ENCODE assay signal across 9 cellular contexts in the genomic region with DNA sequence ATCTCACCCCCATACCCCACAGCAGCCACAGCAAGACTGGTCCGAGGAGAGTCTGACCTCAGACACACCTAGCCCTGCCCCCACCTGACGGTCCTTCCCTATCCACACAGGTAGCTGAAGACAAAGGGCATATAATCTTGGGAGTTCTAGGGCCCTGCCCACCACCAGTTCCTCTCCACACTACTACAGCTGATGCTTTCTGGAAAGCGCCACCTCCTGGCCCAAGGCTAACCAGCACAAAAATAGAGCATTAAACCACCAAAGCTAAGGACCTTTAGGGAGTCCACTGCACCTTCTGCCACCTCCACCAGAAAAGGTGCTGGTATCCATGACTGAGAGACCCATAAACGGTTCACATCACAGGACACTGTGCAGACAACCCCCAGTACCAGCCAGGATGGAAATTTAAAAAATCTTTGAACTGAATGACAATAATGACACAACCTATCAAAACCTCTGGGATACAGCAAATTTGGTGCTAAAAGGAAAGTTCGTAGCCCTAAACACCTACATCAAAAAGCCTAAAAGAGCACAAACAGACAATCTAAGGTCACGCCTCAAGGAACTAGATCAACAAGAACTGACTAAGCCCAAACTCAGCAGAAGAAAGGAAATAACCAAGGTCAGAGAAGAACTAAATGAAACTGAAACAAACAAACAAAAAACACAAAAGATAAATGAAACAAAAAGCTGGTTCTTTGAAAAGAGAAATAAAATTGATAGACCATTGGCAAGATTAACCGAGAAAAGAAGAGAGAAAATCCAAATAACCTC.
DNase-seq lines count a peak whose midpoint lies in the region; ATAC-seq and TF ChIP-seq lines count a peak whose summit lies in the region.
"Had no signal": no experiment of that assay in that cellular context is flagged by ENCODE, and none has a peak within 500 bp of the region (broad histone marks: within the 10 kb centered on the region; RNA-seq: fewer than 3 reads in every experiment).

No MANE protein-coding gene starts in this region.

- no peak overlapping the region for H2AK5ac ChIP-seq in mesendoderm (ENCODE audit: low read length)

- intact Hi-C loops in activated CD4-positive, alpha-beta T cell treated with anti-CD3 and anti-CD28 coated beads for 36 hours (cut with DNase I, micrococcal nuclease) = no loop called here

- peaks cover 14% of the 10 kb centered on the region for H3K27me3 Mint-ChIP-seq in activated CD4-positive, alpha-beta T cell treated with anti-CD3 and anti-CD28 coated beads for 36 hours
- H3K27me3 Mint-ChIP-seq in activated T-helper 17 cell treated with anti-CD3 and anti-CD28 coated beads, Interleukin-2, amount 50 U/mL, for 72 hours = no peaks in the 10 kb centered on the region

- H3K4me3 Mint-ChIP-seq in activated CD4-positive, alpha-beta T cell treated with anti-CD3 and anti-CD28 coated beads for 36 hours = no peak overlapping the region
- H3K4me3 Mint-ChIP-seq in activated T-helper 17 cell treated with anti-CD3 and anti-CD28 coated beads, Interleukin-2, amount 50 U/mL, for 72 hours = peak overlapping the region; percentile 65

- H3K36me3 ChIP-seq in MM.1S (replicated peaks; ENCODE audit: insufficient read depth, low read length) (no peaks in the 10 kb centered on the region), mesendoderm (ENCODE audit: control insufficient read depth, insufficient read depth, low read length) (no peaks in the 10 kb centered on the region)

- H3K27ac ChIP-seq in MM.1S (ENCODE audit: low read length) (peak overlapping the region; percentile 29; the same call in 1 of the 2 replicates), mesendoderm (ENCODE audit: low read depth, low read length) (no peak overlapping the region)

- H3K9me2 ChIP-seq in MM.1S (replicated peaks; ENCODE audit: insufficient read depth, low read length) = no peaks in the 10 kb centered on the region

- no CpG with 5 or more reads among the region's 7 CpGs for WGBS in mesendoderm (ENCODE audit: extremely low coverage, insufficient coverage, low lambda C conversion rate)

- no peaks in the 10 kb centered on the region for H3K79me1 ChIP-seq in mesendoderm (ENCODE audit: low read length)

- TF ChIP-seq CTCF in MM.1S (IDR thresholded peaks at IDR 0.05; ENCODE audit: low read length) (peak; percentile 46), foreskin fibroblast (IDR thresholded peaks at IDR 0.05; ENCODE audit: low read depth, low read length) (no peak)

- H3K27me3 ChIP-seq in MM.1S (replicated peaks; ENCODE audit: insufficient read depth, low read length) = no peaks in the 10 kb centered on the region
- no peaks in the 10 kb centered on the region for H3K27me3 ChIP-seq in mesendoderm (ENCODE audit: insufficient read depth, low read length, poor library complexity)

- H2BK5ac ChIP-seq in mesendoderm (ENCODE audit: low read length) = no peak overlapping the region

- no peak overlapping the region for H2BK120ac ChIP-seq in mesendoderm (ENCODE audit: low read depth, low read length)

- H3K4me1 Mint-ChIP-seq in activated CD4-positive, alpha-beta T cell treated with anti-CD3 and anti-CD28 coated beads for 36 hours = peaks cover 24% of the 10 kb centered on the region
- peaks cover 16% of the 10 kb centered on the region for H3K4me1 Mint-ChIP-seq in activated T-helper 17 cell treated with anti-CD3 and anti-CD28 coated beads, Interleukin-2, amount 50 U/mL, for 72 hours

- H4K5ac ChIP-seq in mesendoderm (ENCODE audit: low read length) = no peak overlapping the region

- no peak overlapping the region for H2BK15ac ChIP-seq in mesendoderm (replicated peaks; ENCODE audit: low read depth)

- peak overlapping the region; percentile 60 for H3K27ac Mint-ChIP-seq in activated CD4-positive, alpha-beta T cell treated with anti-CD3 and anti-CD28 coated beads for 36 hours
- peak overlapping the region; percentile 75 for H3K27ac Mint-ChIP-seq in activated T-helper 17 cell treated with anti-CD3 and anti-CD28 coated beads, Interleukin-2, amount 50 U/mL, for 72 hours

- H3K9ac ChIP-seq in MM.1S (ENCODE audit: low read length) (no peak overlapping the region), mesendoderm (ENCODE audit: low read length) (no peak overlapping the region)

- no peaks in the 10 kb centered on the region for H3K79me2 ChIP-seq in MM.1S (ENCODE audit: low read length)
- no peaks in the 10 kb centered on the region for H3K79me2 ChIP-seq in mesendoderm (ENCODE audit: control insufficient read depth, insufficient read depth, low read length)

- H3K4me1 ChIP-seq in MM.1S (ENCODE audit: low read length) (peaks cover 6% of the 10 kb centered on the region; the same call in 1 of the 2 replicates), mesendoderm (ENCODE audit: control insufficient read depth, low read depth, low read length) (no peaks in the 10 kb centered on the region)

- H3K4me2 ChIP-seq in MM.1S (ENCODE audit: low read depth, low read length) (peak overlapping the region; percentile 18; the same call in 1 of the 2 replicates), mesendoderm (ENCODE audit: low read length) (no peak overlapping the region)

- no peak overlapping the region for H3K4ac ChIP-seq in mesendoderm (ENCODE audit: low read depth, low read length)

- no peak overlapping the region for H4K8ac ChIP-seq in mesendoderm (ENCODE audit: low read depth, low read length)

- peak overlapping the region; percentile 54; the same call in 1 of the 2 replicates for H2AFZ ChIP-seq in MM.1S (ENCODE audit: low read length)

- ATAC-seq in activated CD4-positive, alpha-beta T cell treated with anti-CD3 and anti-CD28 coated beads for 36 hours = peak; percentile 61
- peak; percentile 68 for ATAC-seq in activated T-helper 17 cell treated with anti-CD3 and anti-CD28 coated beads, Interleukin-2, amount 50 U/mL, for 72 hours (replicated peaks)
- ATAC-seq in GM21360 (IDR thresholded peaks at IDR 0.05; ENCODE audit: unreplicated experiment) = no peak
- ATAC-seq in GM21381 (IDR thresholded peaks at IDR 0.05; ENCODE audit: unreplicated experiment) = no peak

- H3K18ac ChIP-seq in mesendoderm (ENCODE audit: low read length) = no peak overlapping the region

- POLR2A ChIA-PET in activated CD4-positive, alpha-beta T cell treated with anti-CD3 and anti-CD28 coated beads for 36 hours (lab: Charles Lee) = no interaction called here

- DNase-seq in activated CD4-positive, alpha-beta T cell treated with anti-CD3 and anti-CD28 coated beads for 36 hours = peak; percentile 43
- no peak for DNase-seq in activated CD4-positive, alpha-beta T cell treated with anti-CD3 and anti-CD28 coated beads, Interleukin-2, amount 50 U/mL, for 4 hours
- peak; percentile 77 for DNase-seq in MM.1S
- peak; percentile 38 for DNase-seq in mesendoderm
- DNase-seq in foreskin fibroblast = no peak
- DNase-seq: cerebellar nuclear complex had no signal

- no peaks in the 10 kb centered on the region; the same call in 1 of the 2 replicates for H3F3A ChIP-seq in MM.1S (ENCODE audit: insufficient read depth, low read length)

- CTCF ChIA-PET in activated CD4-positive, alpha-beta T cell treated with anti-CD3 and anti-CD28 coated beads for 36 hours (lab: Charles Lee) = interaction anchor here (0.6 to 2.0 kb wide), 6 partner anchors 8 to 1083 kb away, joined by 3 to 10 read pairs (median 4); no protein-coding TSS in a partner anchor

- no peaks in the 10 kb centered on the region for H3K9me3 ChIP-seq in MM.1S (replicated peaks; ENCODE audit: insufficient read depth, low read length)

- no peaks in the 10 kb centered on the region for H4K20me1 ChIP-seq in MM.1S (ENCODE audit: insufficient read depth, low read length)

- no peak overlapping the region for H3K23ac ChIP-seq in mesendoderm (ENCODE audit: low read length)

- no peak overlapping the region for H3K56ac ChIP-seq in mesendoderm (ENCODE audit: low read length)

- H3K4me3 ChIP-seq in MM.1S (ENCODE audit: low read length) (no peak overlapping the region), mesendoderm (ENCODE audit: low read length) (no peak overlapping the region), foreskin fibroblast (ENCODE audit: low read depth in 1 of 2, low read length in 2 of 2) (no peak overlapping the region)

- no peaks in the 10 kb centered on the region for H3K9me3 Mint-ChIP-seq in activated CD4-positive, alpha-beta T cell treated with anti-CD3 and anti-CD28 coated beads for 36 hours (ENCODE audit: low read depth)
- H3K9me3 Mint-ChIP-seq in activated T-helper 17 cell treated with anti-CD3 and anti-CD28 coated beads, Interleukin-2, amount 50 U/mL, for 72 hours = no peaks in the 10 kb centered on the region

- H3K36me3 Mint-ChIP-seq in activated CD4-positive, alpha-beta T cell treated with anti-CD3 and anti-CD28 coated beads for 36 hours (ENCODE audit: low read depth) = no peaks in the 10 kb centered on the region
- no peaks in the 10 kb centered on the region for H3K36me3 Mint-ChIP-seq in activated T-helper 17 cell treated with anti-CD3 and anti-CD28 coated beads, Interleukin-2, amount 50 U/mL, for 72 hours (ENCODE audit: low read depth)

Comparison
In these comparisons a context has a peak if more than half of its experiments do, and no peak if none do; other contexts are left out.
1. DNase-seq: peak in activated CD4-positive, alpha-beta T cell treated with anti-CD3 and anti-CD28 coated beads for 36 hours (single experiment), MM.1S (single experiment) and mesendoderm (single experiment); none in activated CD4-positive, alpha-beta T cell treated with anti-CD3 and anti-CD28 coated beads, Interleukin-2, amount 50 U/mL, for 4 hours (0 of 2) and foreskin fibroblast (0 of 2).
2. ATAC-seq: peak in activated CD4-positive, alpha-beta T cell treated with anti-CD3 and anti-CD28 coated beads for 36 hours (single experiment) and activated T-helper 17 cell treated with anti-CD3 and anti-CD28 coated beads, Interleukin-2, amount 50 U/mL, for 72 hours (single experiment); none in GM21360 (single experiment) and GM21381 (single experiment).